In the genomic region with DNA sequence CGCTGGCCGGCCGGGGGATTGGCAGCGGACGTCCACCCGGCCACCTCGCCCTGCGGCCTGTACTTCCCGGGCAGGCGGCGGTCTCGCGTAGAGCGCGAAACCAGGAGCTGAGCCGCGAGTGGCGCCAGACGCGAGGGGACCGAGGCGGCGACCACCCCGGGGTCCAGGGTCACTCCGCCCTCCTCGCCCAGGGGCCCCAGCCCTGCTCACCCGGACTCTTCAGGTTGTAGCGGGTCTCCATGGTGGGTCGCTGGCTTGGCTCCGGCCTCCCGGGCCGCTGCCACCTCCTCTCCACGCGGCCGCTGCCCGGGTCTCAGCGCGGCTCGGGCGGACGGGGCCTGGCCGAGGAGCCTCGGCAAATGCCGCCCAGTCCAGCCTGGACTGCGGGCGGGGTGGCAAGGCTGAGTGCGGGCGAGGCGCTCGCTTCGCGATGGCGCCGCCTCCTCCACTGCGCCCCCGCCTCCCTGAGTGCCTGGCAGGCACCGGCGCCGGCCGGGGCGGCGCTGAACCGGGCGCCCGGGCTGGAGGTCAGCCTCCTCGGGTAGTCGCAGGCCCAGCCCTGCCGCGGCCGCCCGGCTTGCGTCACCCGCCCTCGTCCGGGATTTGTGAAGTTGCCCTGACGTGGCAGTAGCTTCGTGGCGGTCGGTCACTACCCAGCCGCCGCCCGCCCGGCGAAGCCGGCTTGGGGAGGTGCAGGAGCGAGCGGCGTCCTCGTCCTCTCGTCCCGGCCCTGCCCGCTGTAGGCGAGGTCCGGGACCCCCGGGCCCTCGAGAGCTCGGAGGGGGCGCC, we compare ENCODE assay signal across 8 cellular contexts. TPM values are rescaled to one million over a fixed set of nuclear protein-coding genes. Genes with fewer than 3 reads are reported as not detected.
A peak's percentile ranks its signal among the peaks of the same experiment; 100 is the strongest.
DNase-seq lines count a peak whose midpoint lies in the region; ATAC-seq and TF ChIP-seq lines count a peak whose summit lies in the region.

A gene with protein sequence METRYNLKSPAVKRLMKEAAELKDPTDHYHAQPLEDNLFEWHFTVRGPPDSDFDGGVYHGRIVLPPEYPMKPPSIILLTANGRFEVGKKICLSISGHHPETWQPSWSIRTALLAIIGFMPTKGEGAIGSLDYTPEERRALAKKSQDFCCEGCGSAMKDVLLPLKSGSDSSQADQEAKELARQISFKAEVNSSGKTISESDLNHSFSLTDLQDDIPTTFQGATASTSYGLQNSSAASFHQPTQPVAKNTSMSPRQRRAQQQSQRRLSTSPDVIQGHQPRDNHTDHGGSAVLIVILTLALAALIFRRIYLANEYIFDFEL (minus strand): TSS at position 394 of the 789 bp plus-strand sequence. CDS start 153 bp downstream, at position 241.

- H3K4me1 ChIP-seq in endocrine pancreas (ENCODE audit: control insufficient read depth, insufficient read depth, low read length) = peaks cover 23% of the 10 kb centered on the region

- H3K9me3 ChIP-seq in endocrine pancreas (ENCODE audit: control insufficient read depth, low read length) = no peaks in the 10 kb centered on the region

- H3K36me3 ChIP-seq in endocrine pancreas (ENCODE audit: control insufficient read depth, insufficient read depth, low read length) = no peaks in the 10 kb centered on the region

- no peaks in the 10 kb centered on the region for H3K27me3 ChIP-seq in endocrine pancreas (ENCODE audit: control insufficient read depth, insufficient read depth, low read length)

- peak; percentile 33 for ATAC-seq in GM18861 (IDR thresholded peaks at IDR 0.05; ENCODE audit: unreplicated experiment)
- peak; percentile 42 for ATAC-seq in HG03139 (IDR thresholded peaks at IDR 0.05; ENCODE audit: unreplicated experiment)

- peak; percentile 91 for DNase-seq in AG09319 (ENCODE audit: extremely low read depth, low read depth)
- DNase-seq in NCI-H774 (lab: John Stamatoyannopoulos, UW) = peak; percentile 89
- DNase-seq in activated CD8-positive, alpha-beta memory T cell treated with anti-CD3 and anti-CD28 coated beads, Interleukin-2, amount 50 U/mL, for 1 hour (ENCODE audit: extremely low read depth) = peak; percentile 13
- DNase-seq in mesenteric fat pad (ENCODE audit: low spot score) = peak; percentile 99
- DNase-seq in stimulated activated CD8-positive, alpha-beta memory T cell treated with anti-CD3 and anti-CD28 coated beads, Interleukin-15, amount 100 ng/mL, for 1 hour (ENCODE audit: low read depth) = peak; percentile 35

- peak within 1 kb of the TSS; percentile 99 for H3K4me3 ChIP-seq in endocrine pancreas (ENCODE audit: control insufficient read depth, insufficient read depth, low read length)

- H3K9ac ChIP-seq in endocrine pancreas (ENCODE audit: control insufficient read depth, insufficient read depth, low read length) = peak within 1 kb of the TSS; percentile 96

- no peak for TF ChIP-seq CTCF in AG09319 (IDR thresholded peaks at IDR 0.05; ENCODE audit: low read depth, low read length)

RNA-seq across cellular contexts. Expression of the gene that starts here (rescaled TPM):
- total RNA-seq in mesenteric fat pad = 40.4 TPM

Comparison
In these comparisons a context has a peak if more than half of its experiments do, and no peak if none do; other contexts are left out.
1. Peak in every context shown above with its lines: DNase-seq, ATAC-seq and H3K4me3 ChIP-seq.
2. DNase-seq: peak in every context shown above with its lines; median percentile 99 in mesenteric fat pad; 91 in AG09319; 89 in NCI-H774; 35 in stimulated activated CD8-positive, alpha-beta memory T cell treated with anti-CD3 and anti-CD28 coated beads, Interleukin-15, amount 100 ng/mL, for 1 hour; 13 in activated CD8-positive, alpha-beta memory T cell treated with anti-CD3 and anti-CD28 coated beads, Interleukin-2, amount 50 U/mL, for 1 hour.